Comparison of ENCODE assay signal across 1 cellular context in genomic region chr22:45082795-45083194, GRCh38.
TF ChIP-seq lines count a peak whose summit lies in the region.

No MANE protein-coding gene starts in this region.

TF ChIP-seq in H1, 55 proteins besides CTCF, POLR2A, EP300 and RAD21:
- TF ChIP-seq SP2 (IDR thresholded peaks at IDR 0.05; ENCODE audit: low read length) = no peak
- TF ChIP-seq YY1 (IDR thresholded peaks at IDR 0.05; ENCODE audit: low read depth, low read length) = peak; percentile 21; the same call in 1 of the 2 replicates
- TF ChIP-seq MAX (IDR thresholded peaks at IDR 0.05) = peak; percentile 73
- TF ChIP-seq CEBPB (IDR thresholded peaks at IDR 0.05; ENCODE audit: low read depth, low read length) = 0 out of 2 replicates have a peak, but pooled peaks have one; percentile 8
- TF ChIP-seq CHD2 (IDR thresholded peaks at IDR 0.05; ENCODE audit: low read length) = 0 out of 2 replicates have a peak, but pooled peaks have one; percentile 21
- TF ChIP-seq CBX5 (IDR thresholded peaks at IDR 0.05; ENCODE audit: low read depth, low read length) = no peak
- TF ChIP-seq GABPA (IDR thresholded peaks at IDR 0.05; ENCODE audit: borderline replicate concordance, insufficient read depth, low read length) = peak; percentile 68; the same call in 1 of the 2 replicates
- TF ChIP-seq KDM1A (IDR thresholded peaks at IDR 0.05; ENCODE audit: borderline replicate concordance, low read length) = peak; percentile 91; the same call in 1 of the 2 replicates
- 0 out of 4 replicates have a peak, but pooled peaks of 1 of the 2 experiments have one; percentile 42 for TF ChIP-seq HDAC2 (IDR thresholded peaks at IDR 0.05; ENCODE audit: borderline replicate concordance in 1 of 2, low read depth in 2 of 2, low read length in 2 of 2)
